Comparison of ENCODE assay signal across 9 cellular contexts in genomic region chr2:27494284-27494943, GRCh38. TPM values are rescaled to one million over a fixed set of nuclear protein-coding genes. Genes with fewer than 3 reads are reported as not detected.
DNase-seq lines count a peak whose midpoint lies in the region; ATAC-seq and TF ChIP-seq lines count a peak whose summit lies in the region.
"Had no signal": no experiment of that assay in that cellular context is flagged by ENCODE, and none has a peak within 500 bp of the region (broad histone marks: within the 10 kb centered on the region; RNA-seq: fewer than 3 reads in every experiment).

No MANE protein-coding gene starts in this region.

- H2BK120ac ChIP-seq in mesendoderm (ENCODE audit: low read depth, low read length), result no peak overlapping the region

- DNase-seq in heart right ventricle, result peak; percentile 18 to 21
- no peak for DNase-seq in Right ventricle myocardium superior
- peak; percentile 50 for DNase-seq in dermis blood vessel endothelial cell
- DNase-seq in mesendoderm, result peak; percentile 38
- peak; percentile 32 for DNase-seq in transverse colon
- no peak for DNase-seq in NCI-H1436 treated with DMSO at 0.1 percent for 48 hours (lab: John Stamatoyannopoulos, UW)
- no peak for DNase-seq in NCI-H2081 (lab: John Stamatoyannopoulos, UW)

- TF ChIP-seq POLR2A in transverse colon (IDR thresholded peaks at IDR 0.05), result no peak

- peak in 5 of 8 donors; percentile 1 to 34 (median 3) for ATAC-seq in heart right ventricle
- ATAC-seq in Right ventricle myocardium superior (ENCODE audit: poor library complexity), result no peak
- no peak for ATAC-seq in GM19351 (IDR thresholded peaks at IDR 0.05; ENCODE audit: unreplicated experiment)

- H3K27me3 ChIP-seq in heart right ventricle (peaks cover 0 to 57% (median 13%) of the 10 kb centered on the region in 7 donors), mesendoderm (ENCODE audit: insufficient read depth, low read length, poor library complexity) (peaks cover 5% of the 10 kb centered on the region), transverse colon (peaks cover 30% of the 10 kb centered on the region)

- no peaks in the 10 kb centered on the region for H3K79me2 ChIP-seq in mesendoderm (ENCODE audit: control insufficient read depth, insufficient read depth, low read length)

- H2AK5ac ChIP-seq in mesendoderm (ENCODE audit: low read length), result no peak overlapping the region

- no peaks in the 10 kb centered on the region for H3K36me3 ChIP-seq in heart right ventricle
- no peaks in the 10 kb centered on the region for H3K36me3 ChIP-seq in mesendoderm (ENCODE audit: control insufficient read depth, insufficient read depth, low read length)
- no peaks in the 10 kb centered on the region for H3K36me3 ChIP-seq in transverse colon

- H3K9ac ChIP-seq in mesendoderm (ENCODE audit: low read length), result peak overlapping the region; percentile 72

- H3K4me3 ChIP-seq in heart right ventricle, result peak overlapping the region; percentile 49 to 65 (median 58)
- peak overlapping the region; percentile 43 for H3K4me3 ChIP-seq in mesendoderm (ENCODE audit: low read length)
- H3K4me3 ChIP-seq in transverse colon, result peak overlapping the region; percentile 47 to 67 (median 55)

- H3K23ac ChIP-seq in mesendoderm (ENCODE audit: low read length), result no peak overlapping the region

- H3K27ac ChIP-seq in heart right ventricle (peak overlapping the region in 4 of 10 donors; percentile 12 to 53 (median 48)), mesendoderm (ENCODE audit: low read depth, low read length) (no peak overlapping the region), transverse colon (peak overlapping the region; percentile 6 to 60 (median 42))

- intact Hi-C loops in heart right ventricle (cut with DNase I) (loop anchor here in 4 of 10 donors (5.0 to 10.0 kb wide), 3 partner anchors 88 to 130 kb away; partner anchors contain the start of genes CCDC121 (in 2 of the 4), GPN1 (in 2 of the 4) and ZNF512 (in 2 of the 4)), Right ventricle myocardium superior (cut with DNase I) (no loop called here), transverse colon (cut with DNase I; ENCODE audit: low total_unique reads) (no loop called here)

- H4K8ac ChIP-seq in mesendoderm (ENCODE audit: low read depth, low read length), result no peak overlapping the region

- TF ChIP-seq EP300 in transverse colon (IDR thresholded peaks at IDR 0.05; ENCODE audit: low read depth), result no peak

- H2BK15ac ChIP-seq in mesendoderm (replicated peaks; ENCODE audit: low read depth), result no peak overlapping the region

- no peak overlapping the region for H3K4ac ChIP-seq in mesendoderm (ENCODE audit: low read depth, low read length)

- WGBS in heart right ventricle, 2 donors, result 21% methylated on average over 35 of the region's 35 CpGs
- no CpG with 5 or more reads among the region's 35 CpGs for WGBS in mesendoderm (ENCODE audit: extremely low coverage, insufficient coverage, low lambda C conversion rate)
- 39% methylated on average over 32 of the region's 35 CpGs; no CpG with 5 or more reads in 1 of the 2 donors for WGBS in transverse colon (ENCODE audit: low coverage in 1 of 2), 2 donors

- H3K56ac ChIP-seq in mesendoderm (ENCODE audit: low read length), result peak overlapping the region; percentile 86

- peaks cover 0 to 32% (median 12%) of the 10 kb centered on the region in 9 donors for H3K4me1 ChIP-seq in heart right ventricle
- no peaks in the 10 kb centered on the region for H3K4me1 ChIP-seq in mesendoderm (ENCODE audit: control insufficient read depth, low read depth, low read length)
- peaks cover 0 to 13% (median 7%) of the 10 kb centered on the region in 4 donors for H3K4me1 ChIP-seq in transverse colon

- no peak for TF ChIP-seq CTCF in heart right ventricle (IDR thresholded peaks at IDR 0.05)
- TF ChIP-seq CTCF in transverse colon (IDR thresholded peaks at IDR 0.05), result no peak

- H3K9me3 ChIP-seq in heart right ventricle, result no peaks in the 10 kb centered on the region
- H3K9me3 ChIP-seq in transverse colon, result no peaks in the 10 kb centered on the region

- peak overlapping the region; percentile 83 for H3K4me2 ChIP-seq in mesendoderm (ENCODE audit: low read length)

- H3K79me1 ChIP-seq in mesendoderm (ENCODE audit: low read length), result no peaks in the 10 kb centered on the region

- H3K18ac ChIP-seq in mesendoderm (ENCODE audit: low read length), result peak overlapping the region; percentile 20

- H4K5ac ChIP-seq in mesendoderm (ENCODE audit: low read length), result no peak overlapping the region

- in situ Hi-C loops in transverse colon (cut with MboI; ENCODE audit: low pct_ligation_motif_present in 1 of 4, low pct_unique_long_range_greater_than_20kb in 1 of 4, low sequenced_read_pairs in 3 of 4), result no loop called here

- no peak overlapping the region for H2BK5ac ChIP-seq in mesendoderm (ENCODE audit: low read length)

RNA-seq across cellular contexts. Expression of gene FNDC4, which starts 0.6 kb away (rescaled TPM):
- 10 to 100 TPM in 1 of 10 donors, 1 to 10 TPM in 7, under 1 TPM in 2; 0.58 to 11.7 (median 1.7) TPM for total RNA-seq in heart right ventricle
- polyA plus RNA-seq in heart right ventricle, result 10 to 100 TPM in 1 of 2 donors, 1 to 10 TPM in 1; 2.3 to 11.3 TPM
- total RNA-seq in Right ventricle myocardium superior, result 2.0 TPM
- total RNA-seq in dermis blood vessel endothelial cell, result 14.5 and 17.9 TPM in 2 replicates
- 2.7 TPM for polyA plus RNA-seq in mesendoderm (2013, experiment 1 of 2)
- 3.1 TPM for polyA plus RNA-seq in mesendoderm (2013, experiment 2 of 2)
- total RNA-seq in transverse colon, result 1 to 10 TPM in 3 of 4 donors, under 1 TPM in 1; 0.80 to 8.2 (median 2.5) TPM
- total RNA-seq: activated naive CD4-positive, alpha-beta T cell treated with anti-CD3 and anti-CD28 coated beads, Interleukin-2, amount 50 U/mL, for 72 hours had no signal

RNA-seq across cellular contexts. Expression of gene GCKR, which starts 2.2 kb away (rescaled TPM):
- total RNA-seq in heart right ventricle (1 to 10 TPM in 1 of 10 donors, under 1 TPM in 1, not detected in 8; 0.19 to 1.6 TPM), Right ventricle myocardium superior (not detected), dermis blood vessel endothelial cell (0.05 and 0.85 TPM in 2 replicates), transverse colon (not detected)
- polyA plus RNA-seq in heart right ventricle, result under 1 TPM; 0.88 to 0.91 TPM
- polyA plus RNA-seq in mesendoderm (2013, experiment 1 of 2), result 0.07 TPM
- polyA plus RNA-seq in mesendoderm (2013, experiment 2 of 2), result 0.04 TPM
- total RNA-seq: activated naive CD4-positive, alpha-beta T cell treated with anti-CD3 and anti-CD28 coated beads, Interleukin-2, amount 50 U/mL, for 72 hours had no signal

RNA-seq across cellular contexts. Expression of gene IFT172, which starts 4.9 kb away (rescaled TPM):
- total RNA-seq in heart right ventricle (10 to 100 TPM; 12.7 to 30.6 (median 16.1) TPM), Right ventricle myocardium superior (20.3 TPM), dermis blood vessel endothelial cell (13.9 and 17.2 TPM in 2 replicates), transverse colon (100 to 1,000 TPM in 1 of 4 donors, 10 to 100 TPM in 3; 14.5 to 113 (median 43.5) TPM)
- polyA plus RNA-seq in heart right ventricle, result 10 to 100 TPM; 11.1 to 65.7 TPM
- polyA plus RNA-seq in mesendoderm (2013, experiment 1 of 2), result 6.7 TPM
- polyA plus RNA-seq in mesendoderm (2013, experiment 2 of 2), result 5.4 TPM

RNA-seq across cellular contexts. Expression of gene KRTCAP3, which starts 52.2 kb away (rescaled TPM):
- total RNA-seq in heart right ventricle, result under 1 TPM in 6 of 10 donors, not detected in 4; 0.37 to 0.85 (median 0.57) TPM
- polyA plus RNA-seq in heart right ventricle, result under 1 TPM; 0.23 to 0.51 TPM
- 0.24 TPM for total RNA-seq in Right ventricle myocardium superior
- total RNA-seq in dermis blood vessel endothelial cell, result 0.47 and 0.51 TPM in 2 replicates
- 38.3 TPM for polyA plus RNA-seq in mesendoderm (2013, experiment 1 of 2)
- 38.8 TPM for polyA plus RNA-seq in mesendoderm (2013, experiment 2 of 2)
- 100 to 1,000 TPM in 1 of 4 donors, 10 to 100 TPM in 3; 18.0 to 112 (median 47.8) TPM for total RNA-seq in transverse colon

Comparison
In these comparisons a context has a peak if more than half of its experiments do, and no peak if none do; other contexts are left out.
1. ATAC-seq: peak in heart right ventricle (5 of 8); none in Right ventricle myocardium superior (single experiment) and GM19351 (single experiment).
2. DNase-seq: peak in heart right ventricle (2 of 2), dermis blood vessel endothelial cell (single experiment), mesendoderm (single experiment) and transverse colon (single experiment); none in Right ventricle myocardium superior (single experiment), NCI-H1436 treated with DMSO at 0.1 percent for 48 hours (single experiment) and NCI-H2081 (0 of 2).
3. Peak in every context shown above with its lines, with median percentiles within 50 percentile points of each other: H3K4me3 ChIP-seq.